In genomic region chr14:93396456-93396855, GRCh38 we compare ENCODE assay signal across 32 cellular contexts. TPM values are rescaled to one million over a fixed set of nuclear protein-coding genes. Genes with fewer than 3 reads are reported as not detected.
"Had no signal": no experiment of that assay in that cellular context is flagged by ENCODE, and none has a peak within 500 bp of the region (broad histone marks: within the 10 kb centered on the region; RNA-seq: fewer than 3 reads in every experiment).

No MANE protein-coding gene starts in this region.

- ATAC-seq: activated CD4-positive, CD25-positive, alpha-beta regulatory T cell treated with anti-CD3 and anti-CD28 coated beads, Interleukin-2, amount 50 U/mL, for 24 hours; activated CD8-positive, alpha-beta T cell treated with anti-CD3 and anti-CD28 coated beads for 36 hours; activated naive CD8-positive, alpha-beta T cell treated with anti-CD3 and anti-CD28 coated beads, Interleukin-2, amount 50 U/mL, for 24 hours; activated T-cell treated with anti-CD3 and anti-CD28 coated beads, Interleukin-2, amount 50 U/mL, for 4 hours; activated T-helper 17 cell treated with anti-CD3 and anti-CD28 coated beads, Interleukin-2, amount 50 U/mL, for 72 hours; body of pancreas; foreskin keratinocyte; gastrocnemius medialis; heart left ventricle; T-helper 17 cell had no signal

- DNase-seq: activated B cell treated with CpG ODN at 0.5 μM for 24 hours; activated CD4-positive, alpha-beta T cell treated with anti-CD3 and anti-CD28 coated beads for 48 hours; activated CD4-positive, alpha-beta T cell treated with anti-CD3 and anti-CD28 coated beads, Interleukin-2, amount 50 U/mL, for 1 hour; activated CD4-positive, alpha-beta T cell treated with anti-CD3 and anti-CD28 coated beads, Interleukin-2, amount 50 U/mL, for 48 hours; activated CD8-positive, alpha-beta memory T cell treated with anti-CD3 and anti-CD28 coated beads for 24 hours; activated CD8-positive, alpha-beta T cell treated with anti-CD3 and anti-CD28 coated beads for 36 hours; activated effector memory CD4-positive, alpha-beta T cell treated with anti-CD3 and anti-CD28 coated beads, Interleukin-2, amount 50 U/mL, for 16 hours; activated naive CD4-positive, alpha-beta T cell treated with anti-CD3 and anti-CD28 coated beads for 36 hours; activated naive CD8-positive, alpha-beta T cell treated with anti-CD3 and anti-CD28 coated beads for 36 hours; activated naive CD8-positive, alpha-beta T cell treated with anti-CD3 and anti-CD28 coated beads, Interleukin-2, amount 50 U/mL, for 24 hours; activated T-cell treated with anti-CD3 and anti-CD28 coated beads, Interleukin-2, amount 50 U/mL, for 4 hours; adrenal gland; amygdala; aorta; body of pancreas; dorsolateral prefrontal cortex; effector memory CD4-positive, alpha-beta T cell; endodermal cell; erythroblast; foreskin keratinocyte; gastrocnemius medialis; glutamatergic neuron; heart left ventricle; T-helper 1 cell; T-helper 17 cell; T1000; WERI-Rb-1 had no signal

- H3K27me3 ChIP-seq: adrenal gland, body of pancreas, dorsolateral prefrontal cortex, esophagus muscularis mucosa, foreskin keratinocyte, gastrocnemius medialis had no signal

- H3K36me3 ChIP-seq: adrenal gland, esophagus muscularis mucosa, gastrocnemius medialis, heart left ventricle, WERI-Rb-1 had no signal

- H3K4me3 ChIP-seq: adrenal gland, body of pancreas, coronary artery, dorsolateral prefrontal cortex, esophagus muscularis mucosa, gastrocnemius medialis, heart left ventricle had no signal

RNA-seq across cellular contexts. Expression of gene UNC79, which starts 34.3 kb away (rescaled TPM):
- total RNA-seq: activated T-cell treated with anti-CD3 and anti-CD28 coated beads, Interleukin-2, amount 50 U/mL, for 4 hours; T-helper 17 cell had no signal

RNA-seq across cellular contexts. Expression of gene COX8C, which starts 49.5 kb away (rescaled TPM):
- total RNA-seq: activated B cell treated with CpG ODN at 0.5 μM for 24 hours; activated CD8-positive, alpha-beta T cell treated with anti-CD3 and anti-CD28 coated beads for 36 hours; activated naive CD8-positive, alpha-beta T cell treated with anti-CD3 and anti-CD28 coated beads for 36 hours; activated T-cell treated with anti-CD3 and anti-CD28 coated beads, Interleukin-2, amount 50 U/mL, for 4 hours; activated T-helper 17 cell treated with anti-CD3 and anti-CD28 coated beads, Interleukin-2, amount 50 U/mL, for 72 hours; adrenal gland; aorta; body of pancreas; cerebellum; endodermal cell; esophagus muscularis mucosa; foreskin keratinocyte; gastrocnemius medialis; T-helper 17 cell had no signal
- polyA plus RNA-seq: adrenal gland, aorta, foreskin keratinocyte, heart left ventricle had no signal
